ENCODE assay signal across 19 cellular contexts in genomic region chr9:120648581-120648980, GRCh38.
DNase-seq lines count a peak whose midpoint lies in the region; ATAC-seq and TF ChIP-seq lines count a peak whose summit lies in the region.
"Had no signal": no experiment of that assay in that cellular context is flagged by ENCODE, and none has a peak within 500 bp of the region (broad histone marks: within the 10 kb centered on the region; RNA-seq: fewer than 3 reads in every experiment).

No MANE protein-coding gene starts in this region.

- H3K27me3 ChIP-seq in breast epithelium (no peaks in the 10 kb centered on the region), right lobe of liver (no peaks in the 10 kb centered on the region)
- H3K27me3 ChIP-seq: BE2C; BLaER1 treated with 17β-estradiol and CSF1 and Interleukin-3, amounts not matched to agents 10 nM and 100 nM had no signal

- H3K4me1 Mint-ChIP-seq in MCF 10A (ENCODE audit: insufficient read depth, unreplicated experiment), result peaks cover 28% of the 10 kb centered on the region

- H3K27ac Mint-ChIP-seq in MCF 10A (ENCODE audit: low read depth, unreplicated experiment), result no peak overlapping the region
- H3K27ac Mint-ChIP-seq: CD4-positive, alpha-beta T cell; HFFc6 had no signal

- CTCF ChIA-PET in MCF 10A (lab: Yijun Ruan, JAX), result interaction anchor here (1.5 kb wide), 1 partner anchor 82 kb away, joined by 4 read pairs; no protein-coding TSS in a partner anchor

- ATAC-seq in right lobe of liver, result peak in 1 of 4 donors; percentile 16

- POLR2A ChIA-PET in MCF 10A (lab: Yijun Ruan, JAX), result interaction anchor here (1.3 kb wide), 1 partner anchor 60 kb away, joined by 5 read pairs; no protein-coding TSS in a partner anchor

- H3K36me3 Mint-ChIP-seq in MCF 10A (ENCODE audit: insufficient read depth, unreplicated experiment), result no peaks in the 10 kb centered on the region

- no peak overlapping the region for H3K4me3 ChIP-seq in breast epithelium
- no peak overlapping the region for H3K4me3 ChIP-seq in right lobe of liver
- H3K4me3 ChIP-seq: BLaER1 treated with 17β-estradiol and CSF1 and Interleukin-3, amounts not matched to agents 10 nM and 100 nM; HAP-1 had no signal

- H3K27me3 Mint-ChIP-seq in MCF 10A (ENCODE audit: insufficient read depth, unreplicated experiment), result no peaks in the 10 kb centered on the region
- H3K27me3 Mint-ChIP-seq: CD4-positive, alpha-beta T cell; CD8-positive, alpha-beta memory T cell had no signal

- DNase-seq in MCF 10A (ENCODE audit: unreplicated experiment), result peak; percentile 47
- no peak for DNase-seq in breast epithelium (ENCODE audit: low spot score in 2 of 2)
- DNase-seq in iris pigment epithelial cell (ENCODE audit: low read depth), result peak; percentile 18
- DNase-seq in right lobe of liver, result no peak
- DNase-seq in hippocampal formation (lab: John Stamatoyannopoulos, UW), result no peak
- no peak for DNase-seq in NCI-H146 (lab: John Stamatoyannopoulos, UW)
- DNase-seq in DMS53 treated with DMSO at 0.1 percent for 48 hours (lab: John Stamatoyannopoulos, UW; ENCODE audit: unreplicated experiment), result no peak
- DNase-seq: ACHN; AML-193; BE2C; CD4-positive, alpha-beta T cell; CD8-positive, alpha-beta memory T cell; DND-41; GOT3; HFFc6 had no signal

- H3K27ac ChIP-seq in breast epithelium, result no peak overlapping the region
- H3K27ac ChIP-seq in right lobe of liver, result peak overlapping the region in 2 of 3 donors; percentile 84 to 90
- H3K27ac ChIP-seq: 22Rv1; BLaER1 treated with 17β-estradiol and CSF1 and Interleukin-3, amounts not matched to agents 10 nM and 100 nM had no signal

- H3K4me1 ChIP-seq in breast epithelium (no peaks in the 10 kb centered on the region), right lobe of liver (peaks cover 0 to 53% (median 23%) of the 10 kb centered on the region in 4 donors)

- TF ChIP-seq CTCF in MCF 10A (IDR thresholded peaks at IDR 0.05; ENCODE audit: unreplicated experiment) (no peak), breast epithelium (IDR thresholded peaks at IDR 0.05) (no peak), right lobe of liver (IDR thresholded peaks at IDR 0.05) (no peak)

- 38% methylated on average over 1 of the region's 1 CpG for WGBS in right lobe of liver (ENCODE audit: insufficient coverage, low coverage, low lambda C conversion rate, missing lambda C conversion rate)

- no peaks in the 10 kb centered on the region for H3K9me3 Mint-ChIP-seq in MCF 10A (ENCODE audit: unreplicated experiment)
- H3K9me3 Mint-ChIP-seq: CD14-positive monocyte; CD4-positive, alpha-beta T cell; CD8-positive, alpha-beta memory T cell; HFFc6 had no signal

- TF ChIP-seq POLR2A in breast epithelium (IDR thresholded peaks at IDR 0.05), result no peak
- no peak for TF ChIP-seq POLR2A in right lobe of liver (IDR thresholded peaks at IDR 0.05)

- BruUV-seq in MCF 10A (replicated peaks; lab: Mats Ljungman, UMichigan), result no TSS peak

- intact Hi-C loops in MCF 10A (cut with micrococcal nuclease) (no loop called here), breast epithelium (cut with DNase I; ENCODE audit: low total_unique reads) (no loop called here), right lobe of liver (cut with DNase I) (no loop called here)

- H3K4me3 Mint-ChIP-seq in MCF 10A (ENCODE audit: unreplicated experiment), result no peak overlapping the region
- H3K4me3 Mint-ChIP-seq: CD14-positive monocyte; CD4-positive, alpha-beta T cell; CD8-positive, alpha-beta memory T cell; HFFc6 had no signal

- H3K36me3 ChIP-seq in breast epithelium (no peaks in the 10 kb centered on the region), right lobe of liver (no peaks in the 10 kb centered on the region)
- H3K36me3 ChIP-seq: BE2C, HAP-1 had no signal

- H3K9me3 ChIP-seq in breast epithelium, result no peaks in the 10 kb centered on the region
- no peaks in the 10 kb centered on the region for H3K9me3 ChIP-seq in right lobe of liver
- H3K9me3 ChIP-seq: BE2C; BLaER1 treated with 17β-estradiol and CSF1 and Interleukin-3, amounts not matched to agents 10 nM and 100 nM; HAP-1 had no signal

Comparison
In these comparisons a context has a peak if more than half of its experiments do, and no peak if none do; other contexts are left out.
1. DNase-seq: peak in MCF 10A (single experiment) and iris pigment epithelial cell (single experiment); none in breast epithelium (0 of 2), right lobe of liver (0 of 3), hippocampal formation (0 of 2), NCI-H146 (single experiment) and DMS53 treated with DMSO at 0.1 percent for 48 hours (single experiment).
2. H3K27ac ChIP-seq: peak in right lobe of liver (2 of 3); none in breast epithelium (0 of 2).